17 cellular contexts compared by ENCODE assay signal in the genomic region with DNA sequence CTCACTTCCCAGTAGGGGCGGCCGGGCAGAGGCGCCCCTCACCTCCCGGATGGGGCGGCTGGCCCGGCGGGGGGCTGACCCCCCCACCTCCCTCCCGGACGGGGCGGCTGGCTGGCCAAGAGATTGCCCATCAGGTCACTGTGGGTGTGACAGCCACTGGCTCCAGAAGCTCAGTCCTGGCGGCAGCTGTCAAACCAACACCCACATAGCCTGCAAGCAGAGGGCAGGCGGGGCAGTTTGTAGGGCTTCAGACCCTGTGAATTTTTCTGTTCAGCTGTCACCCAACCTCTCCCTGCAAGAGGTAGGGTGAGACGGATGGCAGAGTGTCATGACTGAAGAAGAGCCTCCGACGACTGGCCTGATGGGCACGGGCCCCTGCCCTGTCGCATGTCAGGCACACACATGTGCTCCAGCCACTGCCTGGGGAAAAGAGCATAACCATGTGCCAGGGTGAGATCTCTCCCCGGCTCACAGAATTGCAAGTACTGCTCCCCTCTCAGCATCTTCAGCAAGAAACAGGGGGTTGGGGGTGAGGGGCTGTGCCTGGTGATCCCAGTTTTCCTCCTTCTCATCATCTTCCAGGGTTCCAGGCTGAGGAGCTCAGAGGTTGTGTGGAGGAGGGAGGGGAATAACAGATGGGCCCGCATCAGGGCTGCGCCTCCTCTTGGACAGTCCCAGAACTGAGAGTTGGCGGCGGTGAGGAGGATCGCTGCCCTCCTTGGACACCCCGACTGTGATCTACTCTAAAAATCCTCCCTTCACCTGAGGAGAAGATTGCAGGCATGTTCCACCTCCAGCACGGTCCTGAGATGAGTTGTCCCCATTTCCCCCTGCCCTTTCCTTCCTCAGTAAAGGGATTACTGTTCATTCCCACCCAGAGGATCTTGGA. TPM values are rescaled to one million over a fixed set of nuclear protein-coding genes. Genes with fewer than 3 reads are reported as not detected.
A peak's percentile ranks its signal among the peaks of the same experiment; 100 is the strongest.
DNase-seq lines count a peak whose midpoint lies in the region; ATAC-seq, FAIRE-seq and TF ChIP-seq lines count a peak whose summit lies in the region.
"Had no signal": no experiment of that assay in that cellular context is flagged by ENCODE, and none has a peak within 500 bp of the region (broad histone marks: within the 10 kb centered on the region; RNA-seq: fewer than 3 reads in every experiment).

No MANE protein-coding gene starts in this region.

- H4K20me1 ChIP-seq in H1 (replicated peaks in 1 of 2; ENCODE audit: control insufficient read depth in 1 of 2, insufficient read depth in 2 of 2, low read length in 2 of 2), result no peaks in the 10 kb centered on the region

- peaks cover 25% of the 10 kb centered on the region for H3K27me3 Mint-ChIP-seq in type B pancreatic cell

- no peak for TF ChIP-seq POLR2A in H1 (IDR thresholded peaks at IDR 0.05; ENCODE audit: control extremely low read depth in 1 of 2, low read depth in 2 of 2, low read length in 2 of 2)

- H2BK120ac ChIP-seq in H1 (replicated peaks; ENCODE audit: low read depth, low read length), result no peak overlapping the region

- DNase-seq in activated effector memory CD4-positive, alpha-beta T cell treated with anti-CD3 and anti-CD28 coated beads, Interleukin-2, amount 50 U/mL, for 16 hours, result peak; percentile 57
- DNase-seq in activated effector memory CD4-positive, alpha-beta T cell treated with Interleukin-2 at 50 U/mL for 16 hours, result no peak
- peak in 1 of 2 experiments; percentile 60 for DNase-seq in H1 (ENCODE audit: low read depth in 1 of 2, low spot score in 2 of 2)
- peak; percentile 54 for DNase-seq in upper lobe of right lung
- no peak for DNase-seq in type B pancreatic cell (ENCODE audit: extremely low spot score, unreplicated experiment)
- DNase-seq in stimulated activated CD8-positive, alpha-beta memory T cell treated with anti-CD3 and anti-CD28 coated beads, Interleukin-4, amount 100 ng/mL, for 48 hours, result no peak
- DNase-seq: activated CD4-positive, alpha-beta T cell treated with anti-CD3 and anti-CD28 coated beads, Interleukin-2, amount 50 U/mL, for 48 hours; gastrocnemius medialis; kidney glomerular epithelial cell; NCI-H1417 treated with DMSO at 0.1 percent for 48 hours; NCI-H510A; RPMI8226; stimulated activated CD4-positive, alpha-beta T cell treated with anti-CD3 and anti-CD28 coated beads, Interleukin-2, amount 100 ng/mL, for 24 hours had no signal

- H3K36me3 Mint-ChIP-seq in type B pancreatic cell, result no peaks in the 10 kb centered on the region

- no peak overlapping the region; the same call in 1 of the 2 replicates for H4K8ac ChIP-seq in H1 (ENCODE audit: extremely low read depth, insufficient read depth, low read length)

- H2AFZ ChIP-seq in H1 (ENCODE audit: low read length), result no peak overlapping the region

- no peak overlapping the region for H3K56ac ChIP-seq in H1 (replicated peaks; ENCODE audit: insufficient read length, low read depth, low read length)

- FAIRE-seq in H1 (lab: Jason Lieb, UNC), result no peak
- FAIRE-seq: D721Med had no signal

- H2BK5ac ChIP-seq in H1 (ENCODE audit: low read depth, low read length), result no peak overlapping the region

- H3K9me3 ChIP-seq in H1 (ENCODE audit: insufficient read depth in 2 of 2, low read depth in 1 of 2, low read length in 1 of 2) (no peaks in the 10 kb centered on the region), upper lobe of right lung (no peaks in the 10 kb centered on the region)
- H3K9me3 ChIP-seq: gastrocnemius medialis, upper lobe of left lung had no signal

- POLR2A ChIA-PET in H1 (lab: Charles Lee; ENCODE audit: partially characterized antibody), result interaction anchor here (0.9 to 2.9 kb wide), 4 partner anchors 9 to 284 kb away, joined by 3 to 20 read pairs (median 4); partner anchors contain the start of gene TUBA1C

- no peak overlapping the region for H3K4me2 ChIP-seq in H1 (ENCODE audit: insufficient read depth in 1 of 2, low read depth in 2 of 2, low read length in 2 of 2)

- no peak overlapping the region for H3K4ac ChIP-seq in H1 (replicated peaks; ENCODE audit: insufficient read length, low read depth, low read length)

- intact Hi-C loops in upper lobe of right lung (cut with DNase I), result loop anchor here (10.0 kb wide), 1 partner anchor 61 kb away; the partner anchor contains the start of gene DNAJC22

- no peak overlapping the region; the same call in 1 of the 2 replicates for H2BK12ac ChIP-seq in H1 (ENCODE audit: low read depth, low read length)

- H2AK5ac ChIP-seq in H1 (ENCODE audit: low read depth, low read length), result no peak overlapping the region

- no peak overlapping the region for H4K91ac ChIP-seq in H1 (replicated peaks; ENCODE audit: insufficient read length, low read length)

- H3K23me2 ChIP-seq in H1 (ENCODE audit: low read depth, low read length), result no peaks in the 10 kb centered on the region; the same call in 1 of the 2 replicates

- peaks cover 13% of the 10 kb centered on the region for H3K4me1 Mint-ChIP-seq in type B pancreatic cell (ENCODE audit: unreplicated experiment)
- H3K4me1 Mint-ChIP-seq: activated T-helper 17 cell treated with anti-CD3 and anti-CD28 coated beads, Interleukin-2, amount 50 U/mL, for 72 hours had no signal

- TF ChIP-seq EP300 in H1 (IDR thresholded peaks at IDR 0.05; ENCODE audit: borderline replicate concordance in 1 of 2, low read depth in 2 of 2, low read length in 2 of 2), result no peak

- H2BK15ac ChIP-seq in H1 (ENCODE audit: low read length), result 0 out of 2 replicates have a peak overlapping the region, but pooled peaks have one; percentile 18

- H3K9ac ChIP-seq in H1 (replicated peaks in 1 of 4; ENCODE audit: extremely low read depth in 1 of 4, low read depth in 3 of 4, low read length in 3 of 4), result no peak overlapping the region

- ATAC-seq in upper lobe of right lung, result no peak
- ATAC-seq: activated T-helper 17 cell treated with anti-CD3 and anti-CD28 coated beads, Interleukin-2, amount 50 U/mL, for 72 hours; gastrocnemius medialis had no signal

- H3K4me3 ChIP-seq in H1 (ENCODE audit: extremely low read depth in 1 of 4, insufficient read depth in 2 of 4, low read depth in 3 of 4, low read length in 4 of 4), result no peak overlapping the region
- no peak overlapping the region for H3K4me3 ChIP-seq in upper lobe of right lung
- H3K4me3 ChIP-seq: gastrocnemius medialis, upper lobe of left lung had no signal

- H3K4me1 ChIP-seq in H1 (replicated peaks in 1 of 4; ENCODE audit: control insufficient read depth in 3 of 4, insufficient read depth in 4 of 4, low read length in 3 of 4) (peaks cover 0 to 7% (median 5%) of the 10 kb centered on the region in 4 experiments; a peak in 3 of 7 replicates), upper lobe of right lung (peaks cover 5% of the 10 kb centered on the region)
- H3K4me1 ChIP-seq: gastrocnemius medialis had no signal

- H4K5ac ChIP-seq in H1 (ENCODE audit: insufficient read length, low read depth, low read length), result no peak overlapping the region

- H3K27ac Mint-ChIP-seq in type B pancreatic cell, result no peak overlapping the region
- H3K27ac Mint-ChIP-seq: activated T-helper 17 cell treated with anti-CD3 and anti-CD28 coated beads, Interleukin-2, amount 50 U/mL, for 72 hours had no signal

- H3K79me2 ChIP-seq in H1 (ENCODE audit: control insufficient read depth in 1 of 2, insufficient read depth in 2 of 2, low read length in 2 of 2), result no peaks in the 10 kb centered on the region

- H3K79me1 ChIP-seq in H1 (ENCODE audit: low read depth, low read length), result no peaks in the 10 kb centered on the region

- peak; percentile 34 to 53 (median 47) for TF ChIP-seq CTCF in H1 (IDR thresholded peaks at IDR 0.05; ENCODE audit: control extremely low read depth in 1 of 3, insufficient read depth in 1 of 3, low read depth in 1 of 3, low read length in 3 of 3)
- no peak for TF ChIP-seq CTCF in upper lobe of right lung (IDR thresholded peaks at IDR 0.05)
- no peak for TF ChIP-seq CTCF in type B pancreatic cell (conservative IDR thresholded peaks at IDR 0.05)

- H2BK20ac ChIP-seq in H1 (ENCODE audit: low read length), result no peak overlapping the region

- no peak overlapping the region for H3K27ac ChIP-seq in H1 (ENCODE audit: low read depth, low read length)
- H3K27ac ChIP-seq in upper lobe of right lung, result no peak overlapping the region
- H3K27ac ChIP-seq: gastrocnemius medialis, upper lobe of left lung had no signal

- CTCF ChIA-PET in H1 (lab: Charles Lee; ENCODE audit: partially characterized antibody), result interaction anchor here (0.9 to 17.0 kb wide), 14 partner anchors 9 to 296 kb away, joined by 3 to 172 read pairs (median 4); partner anchors contain the start of genes DNAJC22 and PRPH

- WGBS in H1 (ENCODE audit: extremely low coverage in 1 of 2, insufficient coverage in 1 of 2, insufficient read length in 1 of 2, insufficient replicate concordance in 2 of 2, low coverage in 1 of 2, low lambda C conversion rate in 2 of 2, missing lambda C conversion rate in 1 of 2), 2 experiments, result 79% methylated on average over 15 of the region's 25 CpGs; no CpG with 5 or more reads in 1 of the 2 experiments

- no peaks in the 10 kb centered on the region; a peak in 2 of 7 replicates for H3K27me3 ChIP-seq in H1 (replicated peaks in 1 of 4; ENCODE audit: control insufficient read depth in 3 of 4, extremely low read depth in 1 of 4, insufficient read depth in 3 of 4, low read length in 3 of 4)
- H3K27me3 ChIP-seq in upper lobe of right lung, result peaks cover 12% of the 10 kb centered on the region
- H3K27me3 ChIP-seq: upper lobe of left lung had no signal

- H3K9me3 Mint-ChIP-seq in type B pancreatic cell, result no peaks in the 10 kb centered on the region
- H3K9me3 Mint-ChIP-seq: activated T-helper 17 cell treated with anti-CD3 and anti-CD28 coated beads, Interleukin-2, amount 50 U/mL, for 72 hours had no signal

- no peak overlapping the region for H3K23ac ChIP-seq in H1 (ENCODE audit: insufficient read length)

- H3K18ac ChIP-seq in H1 (ENCODE audit: extremely low read depth, low read length), result no peak overlapping the region

- H3K14ac ChIP-seq in H1 (ENCODE audit: insufficient read length), result no peak overlapping the region

- no peak; a peak in 1 of 4 replicates for TF ChIP-seq RAD21 in H1 (IDR thresholded peaks at IDR 0.05 in 1 of 2, conservative IDR thresholded peaks at IDR 0.05 in 1 of 2; ENCODE audit: low read depth in 2 of 2, low read length in 2 of 2)

- H3K36me3 ChIP-seq in H1 (ENCODE audit: control insufficient read depth in 2 of 4, insufficient read depth in 4 of 4, low read length in 3 of 4) (no peaks in the 10 kb centered on the region), upper lobe of right lung (no peaks in the 10 kb centered on the region)
- H3K36me3 ChIP-seq: gastrocnemius medialis, upper lobe of left lung had no signal

- H3K4me3 Mint-ChIP-seq in type B pancreatic cell, result no peak overlapping the region
- H3K4me3 Mint-ChIP-seq: activated T-helper 17 cell treated with anti-CD3 and anti-CD28 coated beads, Interleukin-2, amount 50 U/mL, for 72 hours had no signal

RNA-seq across cellular contexts. Expression of gene PRPH, which starts 11.2 kb away (rescaled TPM):
- 0.96 and 1.4 TPM in 2 replicates for total RNA-seq in H1 (2021; fragmentation: NEBNext Ultra II Directional; extraction: Animal tissue kit (Norgen Biotek cat#: 25700))
- polyA plus RNA-seq in H1 (2011; rRNA removed), result 0.79 and 1.1 TPM in 2 replicates
- polyA plus RNA-seq in H1 (2011; cell fraction: cytosol; rRNA removed), result 0.81 TPM
- polyA plus RNA-seq in H1 (2011; cell fraction: nucleus; rRNA removed), result 1.9 TPM
- polyA plus RNA-seq in H1 (2012, experiment 1 of 2), result 0.51 to 1.3 TPM (median 0.68 TPM) in 4 replicates
- 1.1 TPM for polyA plus RNA-seq in H1 (2012, experiment 2 of 2)
- polyA plus RNA-seq in H1 (2013, experiment 1 of 2), result 0.36 TPM
- 0.37 TPM for polyA plus RNA-seq in H1 (2013, experiment 2 of 2)
- polyA minus RNA-seq in H1 (2011; rRNA and poly(A)+ RNA removed), result 0.17 and 1.8 TPM in 2 replicates
- not detected for polyA minus RNA-seq in H1 (2011; cell fraction: cytosol; rRNA and poly(A)+ RNA removed)
- not detected for polyA minus RNA-seq in H1 (2011; cell fraction: nucleus; rRNA and poly(A)+ RNA removed)
- total RNA-seq in upper lobe of right lung (not detected), type B pancreatic cell (ENCODE audit: low replicate concordance) (1.8 and 7.3 TPM in 2 replicates)
- total RNA-seq: gastrocnemius medialis; T-helper 2 cell treated with Interferon-gamma antibody and Interleukin-4, amounts not matched to agents 100 ng/mL and 5 ng/mL, for 36 hours had no signal

RNA-seq across cellular contexts. Expression of gene TUBA1C, which starts 18.9 kb away (rescaled TPM):
- total RNA-seq in H1 (2021; fragmentation: NEBNext Ultra II Directional; extraction: Animal tissue kit (Norgen Biotek cat#: 25700)), result 504 and 533 TPM in 2 replicates
- polyA plus RNA-seq in H1 (2011; rRNA removed), result 2,291 and 3,101 TPM in 2 replicates
- polyA plus RNA-seq in H1 (2011; cell fraction: cytosol; rRNA removed), result 1,714 TPM
- 1,150 TPM for polyA plus RNA-seq in H1 (2011; cell fraction: nucleus; rRNA removed)
- 608 to 791 TPM (median 729 TPM) in 4 replicates for polyA plus RNA-seq in H1 (2012, experiment 1 of 2)
- 956 TPM for polyA plus RNA-seq in H1 (2012, experiment 2 of 2)
- 790 TPM for polyA plus RNA-seq in H1 (2013, experiment 1 of 2)
- polyA plus RNA-seq in H1 (2013, experiment 2 of 2), result 784 TPM
- polyA minus RNA-seq in H1 (2011; rRNA and poly(A)+ RNA removed), result 1,805 and 2,020 TPM in 2 replicates
- polyA minus RNA-seq in H1 (2011; cell fraction: cytosol; rRNA and poly(A)+ RNA removed), result 369 TPM
- polyA minus RNA-seq in H1 (2011; cell fraction: nucleus; rRNA and poly(A)+ RNA removed), result 350 TPM
- total RNA-seq in upper lobe of right lung, result 113 TPM
- 187 and 221 TPM in 2 replicates for total RNA-seq in type B pancreatic cell (ENCODE audit: low replicate concordance)

RNA-seq across cellular contexts. Expression of gene TROAP, which starts 39.3 kb away (rescaled TPM):
- total RNA-seq in H1 (2021; fragmentation: NEBNext Ultra II Directional; extraction: Animal tissue kit (Norgen Biotek cat#: 25700)), result 52.0 and 54.0 TPM in 2 replicates
- 36.7 and 54.7 TPM in 2 replicates for polyA plus RNA-seq in H1 (2011; rRNA removed)
- 46.2 TPM for polyA plus RNA-seq in H1 (2011; cell fraction: cytosol; rRNA removed)
- 206 TPM for polyA plus RNA-seq in H1 (2011; cell fraction: nucleus; rRNA removed)
- polyA plus RNA-seq in H1 (2012, experiment 1 of 2), result 52.5 to 76.4 TPM (median 67.7 TPM) in 4 replicates
- polyA plus RNA-seq in H1 (2012, experiment 2 of 2), result 60.0 TPM
- polyA plus RNA-seq in H1 (2013, experiment 1 of 2), result 69.0 TPM
- 61.6 TPM for polyA plus RNA-seq in H1 (2013, experiment 2 of 2)
- polyA minus RNA-seq in H1 (2011; rRNA and poly(A)+ RNA removed), result 32.9 and 39.5 TPM in 2 replicates
- polyA minus RNA-seq in H1 (2011; cell fraction: cytosol; rRNA and poly(A)+ RNA removed), result 31.2 TPM
- 58.6 TPM for polyA minus RNA-seq in H1 (2011; cell fraction: nucleus; rRNA and poly(A)+ RNA removed)
- total RNA-seq in upper lobe of right lung, result 0.96 TPM
- 21.7 and 66.3 TPM in 2 replicates for total RNA-seq in type B pancreatic cell (ENCODE audit: low replicate concordance)

RNA-seq across cellular contexts. Expression of gene C1QL4, which starts 53.2 kb away (rescaled TPM):
- 0.28 and 0.59 TPM in 2 replicates for total RNA-seq in H1 (2021; fragmentation: NEBNext Ultra II Directional; extraction: Animal tissue kit (Norgen Biotek cat#: 25700))
- polyA plus RNA-seq in H1 (2011; rRNA removed), result 0.63 and 0.77 TPM in 2 replicates
- 1.00 TPM for polyA plus RNA-seq in H1 (2011; cell fraction: cytosol; rRNA removed)
- polyA plus RNA-seq in H1 (2011; cell fraction: nucleus; rRNA removed), result 1.4 TPM
- 0.54 to 0.74 TPM (median 0.65 TPM) in 4 replicates for polyA plus RNA-seq in H1 (2012, experiment 1 of 2)
- polyA plus RNA-seq in H1 (2012, experiment 2 of 2), result 0.34 TPM
- polyA plus RNA-seq in H1 (2013, experiment 1 of 2), result 0.30 TPM
- polyA plus RNA-seq in H1 (2013, experiment 2 of 2), result 0.22 TPM
- polyA minus RNA-seq in H1 (2011; rRNA and poly(A)+ RNA removed), result not detected in 2 replicates
- not detected for polyA minus RNA-seq in H1 (2011; cell fraction: cytosol; rRNA and poly(A)+ RNA removed)
- 0.70 TPM for polyA minus RNA-seq in H1 (2011; cell fraction: nucleus; rRNA and poly(A)+ RNA removed)
- total RNA-seq in upper lobe of right lung, result not detected
- total RNA-seq in type B pancreatic cell (ENCODE audit: low replicate concordance), result 0.17 and 1.2 TPM in 2 replicates
- total RNA-seq: activated T-helper 17 cell treated with anti-CD3 and anti-CD28 coated beads, Interleukin-2, amount 50 U/mL, for 72 hours; gastrocnemius medialis; T-helper 2 cell treated with Interferon-gamma antibody and Interleukin-4, amounts not matched to agents 100 ng/mL and 5 ng/mL, for 36 hours; upper lobe of left lung had no signal

Comparison
In these comparisons a context has a peak if more than half of its experiments do, and no peak if none do; other contexts are left out.
1. DNase-seq: peak in activated effector memory CD4-positive, alpha-beta T cell treated with anti-CD3 and anti-CD28 coated beads, Interleukin-2, amount 50 U/mL, for 16 hours (single experiment) and upper lobe of right lung (single experiment); none in activated effector memory CD4-positive, alpha-beta T cell treated with Interleukin-2 at 50 U/mL for 16 hours (single experiment), type B pancreatic cell (single experiment) and stimulated activated CD8-positive, alpha-beta memory T cell treated with anti-CD3 and anti-CD28 coated beads, Interleukin-4, amount 100 ng/mL, for 48 hours (single experiment).
2. CTCF ChIP-seq: peak in H1 (3 of 3); none in upper lobe of right lung (single experiment) and type B pancreatic cell (single experiment).
3. RNA of gene TROAP, which starts 39.3 kb away (total RNA-seq): 21.7 to 66.3 TPM in type B pancreatic cell and 52.0 to 54.0 TPM in H1; 0.96 TPM in upper lobe of right lung (single experiment); every median in the first group is over 10 times any median in the second.